In the genomic region with DNA sequence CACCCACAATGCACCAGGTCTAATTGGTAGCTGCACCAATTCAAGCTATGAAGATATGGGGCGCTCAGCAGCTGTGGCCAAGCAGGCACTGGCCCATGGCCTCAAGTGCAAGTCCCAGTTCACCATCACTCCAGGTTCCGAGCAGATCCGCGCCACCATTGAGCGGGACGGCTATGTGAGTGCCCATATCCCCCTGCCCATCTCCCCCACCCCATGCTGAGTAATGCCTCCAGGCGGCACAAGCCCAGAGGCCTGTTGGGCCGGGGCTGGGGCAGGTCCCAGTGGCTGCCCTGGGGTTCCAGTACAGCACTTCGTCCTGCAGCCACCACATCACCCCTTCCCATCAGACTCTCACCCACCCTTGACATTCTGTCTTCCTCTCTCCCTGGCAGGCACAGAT, we compare ENCODE assay signal across 1 cellular context.
TF ChIP-seq lines count a peak whose summit lies in the region.

No MANE protein-coding gene starts in this region.

TF ChIP-seq in H1, 55 proteins besides CTCF, POLR2A, EP300 and RAD21:
- no peak for TF ChIP-seq EGR1 (IDR thresholded peaks at IDR 0.05; ENCODE audit: borderline replicate concordance, low read depth, low read length)
- TF ChIP-seq POLR2AphosphoS5 (IDR thresholded peaks at IDR 0.05; ENCODE audit: low read depth, low read length) = peak; percentile 50
TF ChIP-seq in H1: peak in this region for 1.
